8 cellular contexts compared by ENCODE assay signal in genomic region chrX:101759000-101759399, GRCh38.
DNase-seq lines count a peak whose midpoint lies in the region; ATAC-seq, FAIRE-seq and TF ChIP-seq lines count a peak whose summit lies in the region.

No MANE protein-coding gene starts in this region.

- H3K4me3 ChIP-seq in AG09309 (ENCODE audit: control insufficient read depth, low read depth, low read length) (no peak overlapping the region), bronchial epithelial cell (ENCODE audit: low read depth, low read length) (no peak overlapping the region), left lung (no peak overlapping the region), tibial nerve (no peak overlapping the region)

- H3K27ac ChIP-seq in left lung: no peak overlapping the region
- no peak overlapping the region for H3K27ac ChIP-seq in tibial nerve

- DNase-seq in AG09309 (ENCODE audit: low read depth) (peak; percentile 10), RPMI8226 (peak; percentile 3), bronchial epithelial cell (ENCODE audit: low read depth) (peak; percentile 38), left lung (no peak), tibial nerve (ENCODE audit: low spot score in 2 of 2) (peak in 1 of 2 donors; percentile 57)

- H3K36me3 ChIP-seq in bronchial epithelial cell (ENCODE audit: control insufficient read depth, insufficient read depth, low read length): no peaks in the 10 kb centered on the region
- no peaks in the 10 kb centered on the region for H3K36me3 ChIP-seq in left lung
- H3K36me3 ChIP-seq in tibial nerve: no peaks in the 10 kb centered on the region

- H3K27me3 ChIP-seq in bronchial epithelial cell (ENCODE audit: control insufficient read depth, insufficient read depth, low read length): no peaks in the 10 kb centered on the region
- H3K27me3 ChIP-seq in left lung: no peaks in the 10 kb centered on the region
- H3K27me3 ChIP-seq in tibial nerve: peaks cover 0 to 18% of the 10 kb centered on the region in 2 donors

- TF ChIP-seq CTCF in AG09309 (IDR thresholded peaks at IDR 0.05; ENCODE audit: control insufficient read depth, insufficient read depth, low read depth, low read length, missing control alignments) (peak; percentile 52), bronchial epithelial cell (IDR thresholded peaks at IDR 0.05; ENCODE audit: insufficient read depth, low read length, severe bottlenecking) (peak; percentile 38), left lung (IDR thresholded peaks at IDR 0.05) (peak; percentile 24 to 41), tibial nerve (IDR thresholded peaks at IDR 0.05) (peak in 4 of 5 experiments; percentile 30 to 44 (median 36))

- peak; percentile 94 for ATAC-seq in GM18505 (IDR thresholded peaks at IDR 0.05; ENCODE audit: unreplicated experiment)
- ATAC-seq in HG03097 (IDR thresholded peaks at IDR 0.05; ENCODE audit: low FRiP score, unreplicated experiment): peak; percentile 83
- peak; percentile 73 for ATAC-seq in left lung
- no peak for ATAC-seq in GM18511 (IDR thresholded peaks at IDR 0.05; ENCODE audit: unreplicated experiment)

- TF ChIP-seq POLR2A in GM18505 (IDR thresholded peaks at IDR 0.05; ENCODE audit: borderline replicate concordance, extremely low read depth, insufficient read depth, insufficient read length): no peak
- TF ChIP-seq POLR2A in tibial nerve (IDR thresholded peaks at IDR 0.05): no peak

- no peak for FAIRE-seq in bronchial epithelial cell (lab: Jason Lieb, UNC)

- H3K4me1 ChIP-seq in left lung (no peaks in the 10 kb centered on the region), tibial nerve (no peaks in the 10 kb centered on the region)

- no peaks in the 10 kb centered on the region for H3K9me3 ChIP-seq in left lung
- H3K9me3 ChIP-seq in tibial nerve: no peaks in the 10 kb centered on the region

- intact Hi-C loops in left lung (cut with DNase I): no loop called here

- no peak for TF ChIP-seq EP300 in tibial nerve (IDR thresholded peaks at IDR 0.05)

- 0% methylated on average over 1 of the region's 1 CpG for WGBS in tibial nerve, 2 donors

Comparison
In these comparisons a context has a peak if more than half of its experiments do, and no peak if none do; other contexts are left out.
1. DNase-seq: peak in AG09309 (single experiment), RPMI8226 (single experiment) and bronchial epithelial cell (single experiment); none in left lung (0 of 2).
2. Peak in every context shown above with its lines, with median percentiles within 50 percentile points of each other: CTCF ChIP-seq.